ENCODE assay signal across 1 cellular context in genomic region chr18:50458796-50459195, GRCh38.
TF ChIP-seq lines count a peak whose summit lies in the region.

No MANE protein-coding gene starts in this region.

TF ChIP-seq in GM23338, 12 proteins besides CTCF, POLR2A, EP300 and RAD21 (continued from another document):
- TF ChIP-seq ZNF462 (CRISPR knock-in tag; IDR thresholded peaks at IDR 0.05), result no peak
- no peak for TF ChIP-seq REST (IDR thresholded peaks at IDR 0.05; ENCODE audit: unreplicated experiment)
- no peak for TF ChIP-seq CREB1 (CRISPR knock-in tag; IDR thresholded peaks at IDR 0.05; ENCODE audit: low read depth)
- no peak for TF ChIP-seq JUNB (IDR thresholded peaks at IDR 0.05; ENCODE audit: unreplicated experiment)
- no peak for TF ChIP-seq ETS1 (IDR thresholded peaks at IDR 0.05)
- TF ChIP-seq ZNF114 (CRISPR knock-in tag; IDR thresholded peaks at IDR 0.05), result no peak
TF ChIP-seq in GM23338: peak in this region for 0.
